In the genomic region with DNA sequence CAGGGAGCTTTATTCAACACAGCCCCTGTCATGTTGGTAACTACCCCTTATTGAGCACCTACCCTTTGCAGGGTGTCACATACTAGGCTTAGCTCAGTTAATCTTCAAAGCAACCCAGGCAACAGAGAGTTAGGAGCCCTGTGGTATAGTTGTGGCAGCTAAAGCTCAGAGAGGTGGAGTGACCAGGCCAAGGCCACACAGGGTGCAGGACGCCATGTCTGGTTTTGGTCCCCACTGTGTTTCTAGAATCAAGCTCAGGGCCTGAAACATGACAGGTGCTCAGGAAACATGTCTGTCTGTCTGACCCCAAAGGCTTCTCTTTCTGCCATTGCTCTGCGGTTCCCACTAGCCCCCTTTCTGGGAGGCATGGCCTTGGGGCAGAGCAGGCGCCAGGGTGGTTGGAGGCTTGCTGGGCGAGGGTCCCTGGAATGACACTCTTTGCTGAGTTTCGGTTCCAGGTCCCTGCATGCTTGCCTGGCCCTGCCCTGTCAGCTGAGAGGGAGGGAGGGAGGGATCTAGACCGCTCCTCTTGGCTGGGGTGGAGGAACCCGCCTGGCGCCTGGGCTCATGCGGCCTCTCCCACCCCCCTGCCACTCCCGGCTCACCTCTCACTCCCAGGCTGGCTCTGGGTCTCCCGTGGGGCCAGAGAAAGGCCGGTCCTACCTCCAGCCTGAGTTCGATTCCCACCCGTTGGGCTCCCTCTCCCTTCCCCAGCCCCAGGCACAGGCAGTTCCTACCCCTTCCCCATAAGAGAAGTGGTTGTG, we compare ENCODE assay signal across 1 cellular context.
TF ChIP-seq lines count a peak whose summit lies in the region.

No MANE protein-coding gene starts in this region.

TF ChIP-seq in K562, 482 proteins besides CTCF, POLR2A, EP300 and RAD21:
- TF ChIP-seq EZH2 (IDR thresholded peaks at IDR 0.05; ENCODE audit: borderline replicate concordance, low read depth, low read length) (no peak), YY1 (IDR thresholded peaks at IDR 0.05; ENCODE audit: borderline replicate concordance in 1 of 3, control insufficient read depth in 1 of 3, extremely low read depth in 1 of 3, insufficient read depth in 3 of 3, insufficient read length in 1 of 3, insufficient replicate concordance in 2 of 3, low read depth in 1 of 3, low read length in 2 of 3) (peak in 1 of 3 experiments; percentile 14), RBM25 (IDR thresholded peaks at IDR 0.05; ENCODE audit: low read depth, low read length, severe bottlenecking) (peak; percentile 40), ZFP36 (IDR thresholded peaks at IDR 0.05; ENCODE audit: low read depth, low read length, partially characterized antibody) (peak; percentile 47)
